Comparison of ENCODE assay signal across 29 cellular contexts in the genomic region with DNA sequence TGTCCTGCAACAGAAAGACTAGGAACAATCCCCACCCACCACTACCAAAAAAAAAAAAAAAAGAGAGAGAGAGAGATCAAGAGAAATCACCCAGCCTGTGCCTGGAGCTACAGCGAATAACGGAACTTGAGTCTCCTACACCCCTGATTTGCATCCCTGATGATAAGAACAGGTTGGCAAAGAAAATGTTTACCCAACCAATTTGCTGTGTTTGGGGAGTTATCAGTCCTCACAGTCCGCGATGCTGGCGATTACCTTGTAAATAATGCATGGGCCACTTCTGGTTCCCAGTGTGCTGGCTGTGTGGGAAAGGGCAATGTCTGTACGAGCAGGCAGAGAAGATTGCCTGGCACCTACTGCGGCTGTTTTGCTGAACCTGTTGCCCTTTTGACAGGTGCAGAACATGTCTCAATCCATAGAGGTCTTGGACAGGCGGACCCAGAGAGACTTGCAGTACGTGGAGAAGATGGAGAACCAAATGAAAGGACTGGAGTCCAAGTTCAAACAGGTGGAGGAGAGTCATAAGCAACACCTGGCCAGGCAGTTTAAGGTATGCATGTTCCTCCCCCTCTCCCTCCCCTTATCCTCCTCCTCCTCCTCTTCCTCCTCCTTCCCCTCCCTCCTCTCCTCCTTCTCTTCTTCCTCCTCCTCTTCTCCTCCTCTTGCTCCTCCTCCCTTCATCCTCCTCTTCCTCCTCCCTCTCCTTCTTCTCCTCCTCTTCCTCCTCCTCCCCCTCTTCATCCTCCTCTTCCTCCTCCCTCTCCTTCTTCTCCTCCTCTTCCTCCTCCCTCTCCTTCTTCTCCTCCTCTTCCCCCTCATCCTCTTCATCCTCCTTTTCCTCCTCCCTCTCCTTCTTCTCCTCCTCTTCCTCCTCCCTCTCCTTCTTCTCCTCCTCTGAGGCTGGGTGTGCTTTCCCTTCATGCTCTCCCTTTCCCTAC. TPM values are rescaled to one million over a fixed set of nuclear protein-coding genes. Genes with fewer than 3 reads are reported as not detected.
DNase-seq lines count a peak whose midpoint lies in the region; ATAC-seq and TF ChIP-seq lines count a peak whose summit lies in the region.
"Had no signal": no experiment of that assay in that cellular context is flagged by ENCODE, and none has a peak within 500 bp of the region (broad histone marks: within the 10 kb centered on the region; RNA-seq: fewer than 3 reads in every experiment).

No MANE protein-coding gene starts in this region.

- no peak for TF ChIP-seq CTCF in brain (conservative IDR thresholded peaks at IDR 0.05)

- peak overlapping the region in 2 of 5 experiments; percentile 71 to 83 for H3K27ac Mint-ChIP-seq in brain
- H3K27ac Mint-ChIP-seq: activated CD4-positive, alpha-beta memory T cell treated with anti-CD3 and anti-CD28 coated beads for 36 hours; activated T-helper 1 cell treated with anti-CD3 and anti-CD28 coated beads, Interleukin-12 subunit alpha, Interleukin-12 subunit beta, Interleukin-2, Interleukin-4 antibody, amounts not matched to agents 30 ng/mL and 10 ng/mL and 1 ng/mL, durations not matched to agents 14 hours and 24 hours and 36 hours; CD4-positive, alpha-beta T cell; memory B cell; T-helper 17 cell had no signal

- intact Hi-C loops in posterior vena cava (cut with DNase I) = loop anchor here in 1 of 2 donors (5.0 kb wide), 1 partner anchor 312 kb away; no protein-coding TSS in a partner anchor

- peaks cover 0 to 6% (median 0%) of the 10 kb centered on the region in 5 experiments for H3K9me3 Mint-ChIP-seq in brain
- H3K9me3 Mint-ChIP-seq: activated CD4-positive, alpha-beta memory T cell treated with anti-CD3 and anti-CD28 coated beads for 36 hours; activated T-helper 1 cell treated with anti-CD3 and anti-CD28 coated beads, Interleukin-12 subunit alpha, Interleukin-12 subunit beta, Interleukin-2, Interleukin-4 antibody, amounts not matched to agents 30 ng/mL and 10 ng/mL and 1 ng/mL, durations not matched to agents 14 hours and 24 hours and 36 hours had no signal

- peaks cover 65% of the 10 kb centered on the region for H3K4me1 Mint-ChIP-seq in brain
- H3K4me1 Mint-ChIP-seq: neural crest cell, T-helper 17 cell had no signal

- peaks cover 36% of the 10 kb centered on the region for H3K36me3 Mint-ChIP-seq in brain
- H3K36me3 Mint-ChIP-seq: activated CD4-positive, alpha-beta memory T cell treated with anti-CD3 and anti-CD28 coated beads for 36 hours; memory B cell had no signal

- ATAC-seq in GM19452 (IDR thresholded peaks at IDR 0.05; ENCODE audit: unreplicated experiment) = no peak
- ATAC-seq: activated CD4-positive, CD25-positive, alpha-beta regulatory T cell treated with anti-CD3 and anti-CD28 coated beads, Interleukin-2, amount 50 U/mL, for 24 hours; left lobe of liver; sciatic nerve; T-helper 17 cell had no signal

- H3K4me3 Mint-ChIP-seq in brain = peak overlapping the region in 3 of 5 experiments; percentile 18 to 47 (median 20)
- H3K4me3 Mint-ChIP-seq: activated CD4-positive, alpha-beta memory T cell treated with anti-CD3 and anti-CD28 coated beads for 36 hours; activated T-helper 1 cell treated with anti-CD3 and anti-CD28 coated beads, Interleukin-12 subunit alpha, Interleukin-12 subunit beta, Interleukin-2, Interleukin-4 antibody, amounts not matched to agents 30 ng/mL and 10 ng/mL and 1 ng/mL, durations not matched to agents 14 hours and 24 hours and 36 hours; CD4-positive, alpha-beta T cell; memory B cell; neural crest cell; T-helper 17 cell had no signal

- peak; percentile 16 for DNase-seq in DMS53 (lab: John Stamatoyannopoulos, UW)
- no peak for DNase-seq in DMS53 treated with DMSO at 0.1 percent for 48 hours (lab: John Stamatoyannopoulos, UW; ENCODE audit: unreplicated experiment)
- peak; percentile 54 for DNase-seq in DMS153 treated with DMSO at 0.1 percent for 48 hours (lab: John Stamatoyannopoulos, UW; ENCODE audit: unreplicated experiment)
- DNase-seq in NCI-H2029 treated with DMSO at 0.1 percent for 48 hours (lab: John Stamatoyannopoulos, UW) = peak; percentile 13
- no peak for DNase-seq in SHP77 treated with DMSO at 0.1 percent for 48 hours (lab: John Stamatoyannopoulos, UW)
- no peak for DNase-seq in posterior vena cava (ENCODE audit: low spot score)
- DNase-seq: 8988T; activated CD4-positive, alpha-beta memory T cell treated with anti-CD3 and anti-CD28 coated beads for 36 hours; activated CD8-positive, alpha-beta memory T cell treated with anti-CD3 and anti-CD28 coated beads, Interleukin-2, amount 50 U/mL, for 4 hours; activated naive CD4-positive, alpha-beta T cell treated with anti-CD3 and anti-CD28 coated beads, Interleukin-2, amount 50 U/mL, for 16 hours; amygdala; CD4-positive, alpha-beta T cell; colonic mucosa; effector CD8-positive, alpha-beta T cell; GF-D8; NCI-H187; NCI-H510A treated with DMSO at 0.1 percent for 48 hours; stimulated activated naive CD4-positive, alpha-beta T cell treated with Interleukin-2 at 50 U/mL for 16 hours; T-helper 17 cell; testis had no signal

- H3K27me3 Mint-ChIP-seq in brain = peaks cover under 1% of the 10 kb centered on the region

RNA-seq across cellular contexts. Expression of a gene that starts 8.3 kb away (rescaled TPM):
- 202 TPM for polyA plus RNA-seq in brain (ENCODE audit: insufficient read depth, low read depth, low replicate concordance)
- total RNA-seq in posterior vena cava = 10 to 100 TPM; 29.2 to 38.2 TPM
- total RNA-seq: activated CD4-positive, alpha-beta memory T cell treated with anti-CD3 and anti-CD28 coated beads for 36 hours; CD4-positive, alpha-beta T cell; MCF 10A; T-helper 17 cell had no signal

Comparison
In these comparisons a context has a peak if more than half of its experiments do, and no peak if none do; other contexts are left out.
1. DNase-seq: peak in DMS53 (single experiment), DMS153 treated with DMSO at 0.1 percent for 48 hours (single experiment) and NCI-H2029 treated with DMSO at 0.1 percent for 48 hours (single experiment); none in DMS53 treated with DMSO at 0.1 percent for 48 hours (single experiment), SHP77 treated with DMSO at 0.1 percent for 48 hours (single experiment) and posterior vena cava (single experiment).